ENCODE assay signal across 12 cellular contexts in the genomic region with DNA sequence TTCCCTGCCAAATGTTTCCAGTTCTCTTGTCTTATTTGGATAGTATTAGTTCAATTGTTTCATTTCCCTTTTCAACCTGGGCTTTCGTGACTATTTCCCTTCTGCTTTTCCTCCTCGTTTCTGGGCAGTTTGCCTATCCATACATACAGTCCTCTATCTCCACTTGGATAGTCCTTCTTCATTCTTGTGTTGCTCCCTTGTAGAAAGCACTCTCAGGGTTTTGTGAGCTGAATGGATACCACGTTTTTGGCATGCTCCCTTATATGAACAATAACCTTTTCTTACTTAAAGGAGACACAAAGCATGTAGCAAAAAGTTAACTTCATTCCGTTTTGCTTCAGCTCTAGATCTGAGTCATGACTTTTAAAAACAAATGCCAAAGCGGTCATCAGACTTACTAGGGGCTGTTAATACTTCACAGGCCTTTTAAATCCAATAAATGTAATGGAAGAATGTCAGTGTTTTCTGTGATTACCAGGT. TPM values are rescaled to one million over a fixed set of nuclear protein-coding genes. Genes with fewer than 3 reads are reported as not detected.
DNase-seq lines count a peak whose midpoint lies in the region; ATAC-seq, FAIRE-seq and TF ChIP-seq lines count a peak whose summit lies in the region.
"Had no signal": no experiment of that assay in that cellular context is flagged by ENCODE, and none has a peak within 500 bp of the region (broad histone marks: within the 10 kb centered on the region; RNA-seq: fewer than 3 reads in every experiment).

No MANE protein-coding gene starts in this region.

- TF ChIP-seq EP300 in GM12878 (IDR thresholded peaks at IDR 0.05; ENCODE audit: borderline replicate concordance in 1 of 2, control insufficient read depth in 1 of 2, low read depth in 2 of 2, low read length in 2 of 2), result no peak

- TF ChIP-seq CTCF in GM12878 (IDR thresholded peaks at IDR 0.05 in 2 of 3, conservative IDR thresholded peaks at IDR 0.05 in 1 of 3; ENCODE audit: control insufficient read depth in 2 of 3, extremely low read depth in 1 of 3, insufficient read depth in 1 of 3, low read depth in 3 of 3, low read length in 3 of 3), result no peak
- no peak for TF ChIP-seq CTCF in tibial artery (IDR thresholded peaks at IDR 0.05)

- no peaks in the 10 kb centered on the region for H3K27me3 ChIP-seq in MG63
- H3K27me3 ChIP-seq in GM12878 (replicated peaks in 1 of 2; ENCODE audit: control insufficient read depth in 2 of 2, insufficient read depth in 2 of 2, low read length in 1 of 2), result peaks cover 0 to 4% of the 10 kb centered on the region in 2 experiments; a peak in 1 of 4 replicates
- H3K27me3 ChIP-seq in tibial artery, result no peaks in the 10 kb centered on the region

- FAIRE-seq in GM12878 (lab: Jason Lieb, UNC), result no peak

- 3% methylated on average over 5 of the region's 5 CpGs for WGBS in GM12878 (ENCODE audit: insufficient coverage, insufficient replicate concordance, low lambda C conversion rate, missing lambda C conversion rate)

- no peak for TF ChIP-seq POLR2A in GM12878 (IDR thresholded peaks at IDR 0.05; ENCODE audit: low read depth, low read length)

- no peak overlapping the region for H3K4me2 ChIP-seq in GM12878 (ENCODE audit: control insufficient read depth, insufficient read depth)

- no peak for TF ChIP-seq RAD21 in GM12878 (IDR thresholded peaks at IDR 0.05; ENCODE audit: insufficient read depth, low read depth, low read length)

- H3K4me3 ChIP-seq in MG63 (no peak overlapping the region), GM12878 (no peak overlapping the region), tibial artery (no peak overlapping the region)

- H3K4me1 ChIP-seq in GM12878 (ENCODE audit: control insufficient read depth, insufficient read depth, low read length) (no peaks in the 10 kb centered on the region), tibial artery (no peaks in the 10 kb centered on the region)

- RAD21 ChIA-PET in GM12878 (lab: Charles Lee; ENCODE audit: unreplicated experiment), result no interaction called here

- H2AFZ ChIP-seq in GM12878 (ENCODE audit: control insufficient read depth, low read depth, low read length), result no peak overlapping the region

- CTCF ChIA-PET in GM12878 (lab: Yijun Ruan, JAX), result no interaction called here

- H3K36me3 ChIP-seq in MG63 (no peaks in the 10 kb centered on the region), GM12878 (ENCODE audit: control insufficient read depth in 2 of 2, insufficient read depth in 2 of 2, low read length in 1 of 2) (no peaks in the 10 kb centered on the region), tibial artery (no peaks in the 10 kb centered on the region)

- in situ Hi-C loops in GM12878 (cut with MboI), result no loop called here

- no peaks in the 10 kb centered on the region for H3K79me2 ChIP-seq in GM12878 (ENCODE audit: control insufficient read depth, insufficient read depth, low read length)

- SMC1A ChIA-PET in GM12878 (lab: Charles Lee; ENCODE audit: uncharacterized antibody, unreplicated experiment), result no interaction called here

- no peaks in the 10 kb centered on the region for H4K20me1 ChIP-seq in GM12878 (ENCODE audit: control insufficient read depth, insufficient read depth)

- no peak overlapping the region for H3K9ac ChIP-seq in GM12878 (ENCODE audit: control insufficient read depth, insufficient read depth, low read length)

- no TSS peak for BruUV-seq in GM12878 (replicated peaks; lab: Mats Ljungman, UMichigan)

- H3K27ac ChIP-seq in GM12878 (ENCODE audit: control insufficient read depth, insufficient read depth), result no peak overlapping the region
- H3K27ac ChIP-seq in tibial artery, result no peak overlapping the region
- H3K27ac ChIP-seq: RWPE1 had no signal

- DNase-seq in Ammon's horn (ENCODE audit: low spot score), result peak; percentile 4
- peak; percentile 10 for DNase-seq in MG63
- DNase-seq in GM12878 (ENCODE audit: low read depth, low spot score), result no peak
- peak; percentile 34 for DNase-seq in iris pigment epithelial cell (ENCODE audit: low read depth)
- DNase-seq in ureter (ENCODE audit: low spot score), result no peak
- no peak for DNase-seq in hypothalamus (lab: John Stamatoyannopoulos, UW)
- DNase-seq in tibial artery, result no peak
- DNase-seq: activated CD4-positive, CD25-positive, alpha-beta regulatory T cell; cortex of kidney; NCI-H187 treated with DMSO at 0.1 percent for 48 hours had no signal

- H3K9me3 ChIP-seq in MG63 (no peaks in the 10 kb centered on the region), GM12878 (replicated peaks; ENCODE audit: control insufficient read depth, insufficient read depth, low read length) (no peaks in the 10 kb centered on the region), tibial artery (no peaks in the 10 kb centered on the region)

- ATAC-seq in GM12878 (peak; percentile 20; the same call in 1 of the 3 replicates), GM18907 (IDR thresholded peaks at IDR 0.05; ENCODE audit: unreplicated experiment) (no peak)

- POLR2A ChIA-PET in GM12878 (lab: Charles Lee), result interaction anchor here (0.6 kb wide), 1 partner anchor 35 kb away, joined by 5 read pairs; no protein-coding TSS in a partner anchor

- intact Hi-C loops in GM12878 (cut with micrococcal nuclease; ENCODE audit: unreplicated experiment), result no loop called here
- intact Hi-C loops in tibial artery (cut with DNase I; ENCODE audit: low total_unique reads), result no loop called here

TF ChIP-seq in GM12878, 131 proteins besides CTCF, POLR2A, EP300 and RAD21:
- peak; percentile 63 for TF ChIP-seq SPI1 (IDR thresholded peaks at IDR 0.05; ENCODE audit: borderline replicate concordance, insufficient read depth, low read depth, low read length)
- no peak for TF ChIP-seq KAT2A (conservative IDR thresholded peaks at IDR 0.05; ENCODE audit: control insufficient read depth, low read depth, low read length)
- TF ChIP-seq ETV6 (conservative IDR thresholded peaks at IDR 0.05 in 1 of 2, IDR thresholded peaks at IDR 0.05 in 1 of 2; ENCODE audit: borderline replicate concordance in 1 of 2, low read depth in 1 of 2), result no peak
- no peak for TF ChIP-seq CBX5 (IDR thresholded peaks at IDR 0.05; ENCODE audit: low read depth)

RNA-seq across cellular contexts. Expression of a gene that starts 16.6 kb away (rescaled TPM):
- total RNA-seq in MG63 (2014; rRNA removed; shearing (Covaris generic); ENCODE audit: low replicate concordance), result 1.2 and 2.3 TPM in 2 replicates
- 90.8 and 93.4 TPM in 2 replicates for total RNA-seq in GM12878 (2013; cell fraction: nucleolus; rRNA removed)
- 25.5 and 32.9 TPM in 2 replicates for total RNA-seq in GM12878 (2014; rRNA removed)
- total RNA-seq in GM12878 (2014; rRNA removed; fragmentation: Illumina TruSeq; extraction: Trizol), result 56.8 and 57.0 TPM in 2 replicates
- total RNA-seq in GM12878 (2021), result 27.5 and 30.7 TPM in 2 replicates
- 10.1 TPM for polyA plus RNA-seq in GM12878 (2011; ENCODE audit: low read depth)
- 31.1 and 64.1 TPM in 2 replicates for polyA plus RNA-seq in GM12878 (2011; rRNA removed)
- polyA plus RNA-seq in GM12878 (2011; cell fraction: cytosol; rRNA removed), result 11.4 and 12.4 TPM in 2 replicates
- polyA plus RNA-seq in GM12878 (2011; cell fraction: nucleus; rRNA removed), result 15.4 and 20.7 TPM in 2 replicates
- 14.2 and 25.5 TPM in 2 replicates for polyA plus RNA-seq in GM12878 (2012)
- polyA plus RNA-seq in GM12878 (2014; fragmentation: Illumina TruSeq; extraction: Trizol), result 31.4 and 39.2 TPM in 2 replicates
- 1 to 10 TPM; 6.5 to 6.8 TPM for polyA plus RNA-seq in GM12878 (2014; fragmentation: Nextera tagmentation; extraction: Ambion mirVana)
- 15.7 and 19.6 TPM in 2 replicates for polyA plus RNA-seq in GM12878 (2014; rRNA removed)
- 10 to 100 TPM; 22.7 to 24.9 TPM for polyA plus RNA-seq in GM12878 (2016; fragmentation: Nextera tagmentation; extraction: Ambion mirVana)
- polyA minus RNA-seq in GM12878 (2011; rRNA and poly(A)+ RNA removed), result 25.1 and 30.0 TPM in 2 replicates
- 10.2 and 12.6 TPM in 2 replicates for polyA minus RNA-seq in GM12878 (2011; cell fraction: cytosol; rRNA and poly(A)+ RNA removed)
- 12.6 and 17.8 TPM in 2 replicates for polyA minus RNA-seq in GM12878 (2011; cell fraction: nucleus; rRNA and poly(A)+ RNA removed)
- total RNA-seq in ureter, result 107 TPM

RNA-seq across cellular contexts. Expression of a gene that starts 51.5 kb away (rescaled TPM):
- total RNA-seq in MG63 (2014; rRNA removed; shearing (Covaris generic); ENCODE audit: low replicate concordance), result 51.9 and 61.9 TPM in 2 replicates
- total RNA-seq in GM12878 (2013; cell fraction: nucleolus; rRNA removed), result 68.4 and 72.6 TPM in 2 replicates
- total RNA-seq in GM12878 (2014; rRNA removed) (28.6 and 31.7 TPM in 2 replicates), GM12878 (2014; rRNA removed; fragmentation: Illumina TruSeq; extraction: Trizol) (25.7 and 26.3 TPM in 2 replicates), GM12878 (2021) (21.0 and 21.5 TPM in 2 replicates), ureter (45.0 TPM)
- 7.8 TPM for polyA plus RNA-seq in GM12878 (2011; ENCODE audit: low read depth)
- polyA plus RNA-seq in GM12878 (2011; rRNA removed) (38.4 and 69.3 TPM in 2 replicates), GM12878 (2014; fragmentation: Illumina TruSeq; extraction: Trizol) (18.2 and 21.6 TPM in 2 replicates), GM12878 (2014; fragmentation: Nextera tagmentation; extraction: Ambion mirVana) (10 to 100 TPM; 12.9 to 17.4 TPM), GM12878 (2014; rRNA removed) (16.8 and 19.3 TPM in 2 replicates), GM12878 (2016; fragmentation: Nextera tagmentation; extraction: Ambion mirVana) (10 to 100 TPM; 50.2 to 51.8 TPM)
- 10.6 and 12.2 TPM in 2 replicates for polyA plus RNA-seq in GM12878 (2011; cell fraction: cytosol; rRNA removed)
- polyA plus RNA-seq in GM12878 (2011; cell fraction: nucleus; rRNA removed), result 17.4 and 18.4 TPM in 2 replicates
- 13.7 and 16.0 TPM in 2 replicates for polyA plus RNA-seq in GM12878 (2012)
- 19.0 and 34.3 TPM in 2 replicates for polyA minus RNA-seq in GM12878 (2011; rRNA and poly(A)+ RNA removed)
- 8.0 and 9.7 TPM in 2 replicates for polyA minus RNA-seq in GM12878 (2011; cell fraction: cytosol; rRNA and poly(A)+ RNA removed)
- polyA minus RNA-seq in GM12878 (2011; cell fraction: nucleus; rRNA and poly(A)+ RNA removed), result 22.7 and 36.4 TPM in 2 replicates

Comparison
In these comparisons a context has a peak if more than half of its experiments do, and no peak if none do; other contexts are left out.
1. DNase-seq: peak in Ammon's horn (single experiment), MG63 (single experiment) and iris pigment epithelial cell (single experiment); none in GM12878 (single experiment), ureter (single experiment), hypothalamus (0 of 51) and tibial artery (0 of 2).